In genomic region chr2:672606-672905, GRCh38 we compare ENCODE assay signal across 26 cellular contexts.
"Had no signal": no experiment of that assay in that cellular context is flagged by ENCODE, and none has a peak within 500 bp of the region (broad histone marks: within the 10 kb centered on the region; RNA-seq: fewer than 3 reads in every experiment).

No MANE protein-coding gene starts in this region.

- H3K9me3 Mint-ChIP-seq: activated B cell treated with CpG ODN at 0.5 μM for 24 hours; activated naive CD8-positive, alpha-beta T cell treated with anti-CD3 and anti-CD28 coated beads for 36 hours; activated T-cell treated with anti-CD3 and anti-CD28 coated beads, Interleukin-2, amount 50 U/mL, for 72 hours; type B pancreatic cell had no signal

- DNase-seq: activated B cell treated with CpG ODN at 0.5 μM for 24 hours; activated CD4-positive, alpha-beta T cell treated with anti-CD3 and anti-CD28 coated beads for 36 hours; activated CD8-positive, alpha-beta T cell treated with anti-CD3 and anti-CD28 coated beads, Interleukin-2, amount 10 ng/mL, durations not matched to agents 7 days and 5 days; activated effector memory CD4-positive, alpha-beta T cell treated with Interleukin-2 at 50 U/mL for 16 hours; activated naive CD4-positive, alpha-beta T cell treated with Interleukin-2 at 50 U/mL for 16 hours; activated naive CD8-positive, alpha-beta T cell treated with anti-CD3 and anti-CD28 coated beads for 36 hours; activated T-cell treated with anti-CD3 and anti-CD28 coated beads for 4 hours; activated T-cell treated with anti-CD3 and anti-CD28 coated beads, Interleukin-2, amount 50 U/mL, for 72 hours; aorta; body of pancreas; colonic mucosa; effector CD8-positive, alpha-beta T cell; erythroblast; gastrocnemius medialis; glutamatergic neuron; left ventricle myocardium inferior; occipital lobe; stimulated activated CD4-positive, alpha-beta T cell treated with anti-CD3 and anti-CD28 coated beads, Interleukin-15, amount 100 ng/mL, for 24 hours; stimulated activated CD4-positive, alpha-beta T cell treated with anti-CD3 and anti-CD28 coated beads, Interleukin-2, amount 100 ng/mL, for 24 hours; stimulated activated naive CD8-positive, alpha-beta T cell treated with anti-CD3 and anti-CD28 coated beads, Interleukin-15, Interleukin-2, amounts not matched to agents 100 U/mL and 50 U/mL, for 24 hours; uterus had no signal

- H3K4me3 Mint-ChIP-seq: activated CD4-positive, alpha-beta T cell treated with anti-CD3 and anti-CD28 coated beads for 36 hours; activated CD8-positive, alpha-beta T cell treated with anti-CD3 and anti-CD28 coated beads, Interleukin-2, amount 10 ng/mL, durations not matched to agents 7 days and 5 days; activated naive CD8-positive, alpha-beta T cell treated with anti-CD3 and anti-CD28 coated beads for 36 hours; activated T-cell treated with anti-CD3 and anti-CD28 coated beads, Interleukin-2, amount 50 U/mL, for 72 hours; T-helper 2 cell treated with Interferon-gamma antibody and Interleukin-4, amounts not matched to agents 5 μg/mL and 100 μg/mL, for 36 hours; type B pancreatic cell had no signal

- H3K27me3 ChIP-seq: adrenal gland, body of pancreas, colonic mucosa, gastrocnemius medialis, right atrium auricular region, uterus had no signal

- H3K27ac Mint-ChIP-seq: activated B cell treated with CpG ODN at 0.5 μM for 24 hours; activated CD8-positive, alpha-beta T cell treated with anti-CD3 and anti-CD28 coated beads, Interleukin-2, amount 10 ng/mL, durations not matched to agents 7 days and 5 days; activated naive CD8-positive, alpha-beta T cell treated with anti-CD3 and anti-CD28 coated beads for 36 hours; activated T-cell treated with anti-CD3 and anti-CD28 coated beads, Interleukin-2, amount 50 U/mL, for 72 hours; T-helper 2 cell treated with Interferon-gamma antibody and Interleukin-4, amounts not matched to agents 5 μg/mL and 100 μg/mL, for 36 hours; type B pancreatic cell had no signal

- H3K27ac ChIP-seq: adrenal gland, body of pancreas, colonic mucosa, gastrocnemius medialis, right atrium auricular region, thoracic aorta, uterus had no signal

- ATAC-seq: activated CD4-positive, alpha-beta T cell treated with anti-CD3 and anti-CD28 coated beads for 36 hours; activated CD8-positive, alpha-beta T cell treated with anti-CD3 and anti-CD28 coated beads, Interleukin-2, amount 10 ng/mL, durations not matched to agents 7 days and 5 days; activated T-cell treated with anti-CD3 and anti-CD28 coated beads, Interleukin-2, amount 50 U/mL, for 72 hours; body of pancreas; gastrocnemius medialis; stimulated activated naive CD8-positive, alpha-beta T cell treated with anti-CD3 and anti-CD28 coated beads, Interleukin-15, Interleukin-2, amounts not matched to agents 100 U/mL and 50 U/mL, for 24 hours had no signal

- H3K27me3 Mint-ChIP-seq: activated B cell treated with CpG ODN at 0.5 μM for 24 hours; activated CD4-positive, alpha-beta T cell treated with anti-CD3 and anti-CD28 coated beads for 36 hours; activated naive CD8-positive, alpha-beta T cell treated with anti-CD3 and anti-CD28 coated beads for 36 hours; type B pancreatic cell had no signal

- H3K9me3 ChIP-seq: adrenal gland, body of pancreas, colonic mucosa, gastrocnemius medialis, left ventricle myocardium inferior, right atrium auricular region, thoracic aorta, uterus had no signal

- H3K4me1 ChIP-seq: colonic mucosa had no signal

- H3K4me3 ChIP-seq: adrenal gland, body of pancreas, colonic mucosa, gastrocnemius medialis, left ventricle myocardium inferior, right atrium auricular region, thoracic aorta, uterus had no signal
